13 cellular contexts compared by ENCODE assay signal in genomic region chr9:129494113-129494789, GRCh38.
DNase-seq lines count a peak whose midpoint lies in the region; ATAC-seq, FAIRE-seq and TF ChIP-seq lines count a peak whose summit lies in the region.
"Had no signal": no experiment of that assay in that cellular context is flagged by ENCODE, and none has a peak within 500 bp of the region (broad histone marks: within the 10 kb centered on the region; RNA-seq: fewer than 3 reads in every experiment).

No MANE protein-coding gene starts in this region.

- H3K27me3 ChIP-seq in GM23338 (ENCODE audit: insufficient read depth) (peaks cover 61% of the 10 kb centered on the region), HepG2 (ENCODE audit: control insufficient read depth in 1 of 2, insufficient read depth in 2 of 2, low read length in 2 of 2) (no peaks in the 10 kb centered on the region; a peak in 1 of 5 replicates), stomach (no peaks in the 10 kb centered on the region)

- peaks cover 67% of the 10 kb centered on the region for H3K27me3 Mint-ChIP-seq in GM23338 (ENCODE audit: insufficient read depth, low read depth, poor library complexity)
- no peaks in the 10 kb centered on the region for H3K27me3 Mint-ChIP-seq in activated T-helper 1 cell treated with anti-CD3 and anti-CD28 coated beads, Interleukin-12 subunit alpha, Interleukin-12 subunit beta, Interleukin-2, Interleukin-4 antibody, amounts not matched to agents 30 ng/mL and 10 ng/mL and 1 ng/mL, durations not matched to agents 14 hours and 24 hours and 36 hours (ENCODE audit: insufficient read depth)
- H3K27me3 Mint-ChIP-seq in activated naive CD8-positive, alpha-beta T cell treated with anti-CD3 and anti-CD28 coated beads, Interleukin-2, amount 50 U/mL, for 24 hours = no peaks in the 10 kb centered on the region
- H3K27me3 Mint-ChIP-seq: activated naive CD4-positive, alpha-beta T cell treated with anti-CD3 and anti-CD28 coated beads, Interleukin-2, amount 50 U/mL, for 24 hours had no signal

- TF ChIP-seq CTCF in GM23338 (conservative IDR thresholded peaks at IDR 0.05; ENCODE audit: low read depth in 2 of 2) (no peak), HepG2 (CRISPR knock-in tag; IDR thresholded peaks at IDR 0.05) (no peak), stomach (IDR thresholded peaks at IDR 0.05) (peak in 1 of 7 experiments; percentile 18)

- no peaks in the 10 kb centered on the region for H3K9me2 ChIP-seq in GM23338 (ENCODE audit: insufficient read depth)

- no peaks in the 10 kb centered on the region for H3K9me3 Mint-ChIP-seq in GM23338
- no peaks in the 10 kb centered on the region for H3K9me3 Mint-ChIP-seq in activated T-helper 1 cell treated with anti-CD3 and anti-CD28 coated beads, Interleukin-12 subunit alpha, Interleukin-12 subunit beta, Interleukin-2, Interleukin-4 antibody, amounts not matched to agents 30 ng/mL and 10 ng/mL and 1 ng/mL, durations not matched to agents 14 hours and 24 hours and 36 hours
- H3K9me3 Mint-ChIP-seq in activated naive CD8-positive, alpha-beta T cell treated with anti-CD3 and anti-CD28 coated beads, Interleukin-2, amount 50 U/mL, for 24 hours = no peaks in the 10 kb centered on the region
- H3K9me3 Mint-ChIP-seq: activated naive CD4-positive, alpha-beta T cell treated with anti-CD3 and anti-CD28 coated beads, Interleukin-2, amount 50 U/mL, for 24 hours had no signal

- no peaks in the 10 kb centered on the region for H4K20me1 ChIP-seq in GM23338 (replicated peaks; ENCODE audit: insufficient read depth)
- H4K20me1 ChIP-seq in HepG2 (ENCODE audit: insufficient read depth, low read length) = no peaks in the 10 kb centered on the region

- TF ChIP-seq RAD21 in HepG2 (CRISPR knock-in tag; IDR thresholded peaks at IDR 0.05) = no peak

- H3K36me3 ChIP-seq in GM23338 (ENCODE audit: insufficient read depth) = no peaks in the 10 kb centered on the region
- peaks cover 1 to 3% of the 10 kb centered on the region in 2 experiments; a peak in 2 of 5 replicates for H3K36me3 ChIP-seq in HepG2 (replicated peaks in 1 of 2; ENCODE audit: control insufficient read depth in 1 of 2, insufficient read depth in 2 of 2, low read length in 2 of 2)
- H3K36me3 ChIP-seq in stomach = peaks cover 0 to 5% (median 1%) of the 10 kb centered on the region in 4 donors
- H3K36me3 ChIP-seq: neutrophil had no signal

- WGBS in HepG2 (ENCODE audit: low lambda C conversion rate) = 93% methylated on average over 9 of the region's 11 CpGs
- WGBS in stomach, 5 donors = 46 to 66% (median 58%) methylated on average over 8 to 11 of the region's 11 CpGs

- H3K4me1 Mint-ChIP-seq in GM23338 = peaks cover 44% of the 10 kb centered on the region
- peaks cover 41% of the 10 kb centered on the region for H3K4me1 Mint-ChIP-seq in activated T-helper 1 cell treated with anti-CD3 and anti-CD28 coated beads, Interleukin-12 subunit alpha, Interleukin-12 subunit beta, Interleukin-2, Interleukin-4 antibody, amounts not matched to agents 30 ng/mL and 10 ng/mL and 1 ng/mL, durations not matched to agents 14 hours and 24 hours and 36 hours (ENCODE audit: low read depth)
- peaks cover 47% of the 10 kb centered on the region for H3K4me1 Mint-ChIP-seq in activated naive CD8-positive, alpha-beta T cell treated with anti-CD3 and anti-CD28 coated beads, Interleukin-2, amount 50 U/mL, for 24 hours

- H3K27ac ChIP-seq in GM23338 (ENCODE audit: low read depth) (no peak overlapping the region), HepG2 (ENCODE audit: extremely low read length, insufficient read depth, low read length) (peak overlapping the region; percentile 12), stomach (peak overlapping the region; percentile 79 to 100 (median 100))
- H3K27ac ChIP-seq: neutrophil had no signal

- H3K36me3 Mint-ChIP-seq in GM23338 (ENCODE audit: low read depth) = no peaks in the 10 kb centered on the region; the same call in 2 of the 3 replicates
- peaks cover 39% of the 10 kb centered on the region for H3K36me3 Mint-ChIP-seq in activated T-helper 1 cell treated with anti-CD3 and anti-CD28 coated beads, Interleukin-12 subunit alpha, Interleukin-12 subunit beta, Interleukin-2, Interleukin-4 antibody, amounts not matched to agents 30 ng/mL and 10 ng/mL and 1 ng/mL, durations not matched to agents 14 hours and 24 hours and 36 hours (ENCODE audit: low read depth)
- peaks cover 23% of the 10 kb centered on the region for H3K36me3 Mint-ChIP-seq in activated naive CD8-positive, alpha-beta T cell treated with anti-CD3 and anti-CD28 coated beads, Interleukin-2, amount 50 U/mL, for 24 hours (ENCODE audit: low read depth)
- H3K36me3 Mint-ChIP-seq: activated naive CD4-positive, alpha-beta T cell treated with anti-CD3 and anti-CD28 coated beads, Interleukin-2, amount 50 U/mL, for 24 hours had no signal

- peaks cover 8% of the 10 kb centered on the region; the same call in 1 of the 2 replicates for H3F3A ChIP-seq in GM23338 (replicated peaks; ENCODE audit: low read depth)

- H3K4me3 ChIP-seq in GM23338 = no peak overlapping the region
- no peak overlapping the region for H3K4me3 ChIP-seq in HepG2 (replicated peaks in 1 of 3; ENCODE audit: insufficient read depth in 1 of 3, low read depth in 2 of 3, low read length in 3 of 3)
- peak overlapping the region in 1 of 4 donors; percentile 65 for H3K4me3 ChIP-seq in stomach

- H3K4me3 Mint-ChIP-seq in GM23338 = no peak overlapping the region
- peak overlapping the region; percentile 57 for H3K4me3 Mint-ChIP-seq in activated T-helper 1 cell treated with anti-CD3 and anti-CD28 coated beads, Interleukin-12 subunit alpha, Interleukin-12 subunit beta, Interleukin-2, Interleukin-4 antibody, amounts not matched to agents 30 ng/mL and 10 ng/mL and 1 ng/mL, durations not matched to agents 14 hours and 24 hours and 36 hours
- H3K4me3 Mint-ChIP-seq in activated naive CD8-positive, alpha-beta T cell treated with anti-CD3 and anti-CD28 coated beads, Interleukin-2, amount 50 U/mL, for 24 hours = no peak overlapping the region

- H3K4me2 ChIP-seq in GM23338 = no peak overlapping the region
- H3K4me2 ChIP-seq in HepG2 (ENCODE audit: low read depth, low read length) = no peak overlapping the region; the same call in 1 of the 2 replicates

- peaks cover 18% of the 10 kb centered on the region for H3K4me1 ChIP-seq in GM23338 (ENCODE audit: insufficient read depth)
- peaks cover 93% of the 10 kb centered on the region for H3K4me1 ChIP-seq in HepG2 (ENCODE audit: insufficient read depth, low read length)
- H3K4me1 ChIP-seq in stomach = peaks cover 79 to 97% (median 93%) of the 10 kb centered on the region in 4 donors

- DNase-seq in GM23338 (ENCODE audit: low spot score) (peak; percentile 44), HepG2 (ENCODE audit: low spot score) (no peak), stomach (peak; percentile 76), DMS79 treated with DMSO at 0.1 percent for 48 hours (lab: John Stamatoyannopoulos, UW) (no peak)
- no peak for DNase-seq in activated T-helper 1 cell treated with anti-CD3 and anti-CD28 coated beads, Interleukin-12 subunit alpha, Interleukin-12 subunit beta, Interleukin-2, Interleukin-4 antibody, amounts not matched to agents 30 ng/mL and 10 ng/mL and 1 ng/mL, durations not matched to agents 14 hours and 24 hours and 36 hours (ENCODE audit: low spot score)
- DNase-seq in activated naive CD8-positive, alpha-beta T cell treated with anti-CD3 and anti-CD28 coated beads, Interleukin-2, amount 50 U/mL, for 24 hours = no peak
- DNase-seq: effector CD4-positive, alpha-beta T cell; NCI-H2081 had no signal

- H3K79me2 ChIP-seq in GM23338 (replicated peaks; ENCODE audit: insufficient read depth) = no peaks in the 10 kb centered on the region
- H3K79me2 ChIP-seq in HepG2 (ENCODE audit: insufficient read depth, low read length) = peaks cover 33% of the 10 kb centered on the region

- BruUV-seq in HepG2 (replicated peaks; lab: Mats Ljungman, UMichigan) = no TSS peak

- CTCF ChIA-PET in HepG2 (lab: Yijun Ruan, JAX; ENCODE audit: low intra/inter-chr PET ratio, low total read pairs) = no interaction called here

- no peaks in the 10 kb centered on the region for H3K9me3 ChIP-seq in HepG2 (ENCODE audit: low read length)
- no peaks in the 10 kb centered on the region for H3K9me3 ChIP-seq in stomach
- H3K9me3 ChIP-seq: neutrophil had no signal

- no peak overlapping the region for H3K27ac Mint-ChIP-seq in GM23338
- H3K27ac Mint-ChIP-seq in activated T-helper 1 cell treated with anti-CD3 and anti-CD28 coated beads, Interleukin-12 subunit alpha, Interleukin-12 subunit beta, Interleukin-2, Interleukin-4 antibody, amounts not matched to agents 30 ng/mL and 10 ng/mL and 1 ng/mL, durations not matched to agents 14 hours and 24 hours and 36 hours = no peak overlapping the region
- no peak overlapping the region for H3K27ac Mint-ChIP-seq in activated naive CD8-positive, alpha-beta T cell treated with anti-CD3 and anti-CD28 coated beads, Interleukin-2, amount 50 U/mL, for 24 hours

- FAIRE-seq in HepG2 (lab: Jason Lieb, UNC) = no peak
- FAIRE-seq: GM12891 had no signal

- POLR2A ChIA-PET in HepG2 (lab: Yijun Ruan, JAX) = interaction anchor here (0.6 to 6.4 kb wide), 12 partner anchors 8 to 354 kb away, joined by 3 to 61 read pairs (median 14); partner anchors contain the start of gene IER5L

- H3K9ac ChIP-seq in HepG2 (ENCODE audit: insufficient read depth, low read depth, low read length) = no peak overlapping the region

- intact Hi-C loops in activated T-helper 1 cell treated with anti-CD3 and anti-CD28 coated beads, Interleukin-12 subunit alpha, Interleukin-12 subunit beta, Interleukin-2, Interleukin-4 antibody, amounts not matched to agents 30 ng/mL and 10 ng/mL and 1 ng/mL, durations not matched to agents 14 hours and 24 hours and 36 hours (cut with micrococcal nuclease) = no loop called here
- intact Hi-C loops in HepG2 (cut with micrococcal nuclease; ENCODE audit: unreplicated experiment) = no loop called here
- intact Hi-C loops in stomach (cut with DNase I; ENCODE audit: low total_unique reads) = loop anchor here (10.0 kb wide), 1 partner anchor 111 kb away; no protein-coding TSS in a partner anchor

- H2AFZ ChIP-seq in GM23338 (no peak overlapping the region), HepG2 (ENCODE audit: low read length) (no peak overlapping the region)

- TF ChIP-seq EP300 in HepG2 (IDR thresholded peaks at IDR 0.05; ENCODE audit: low read depth in 2 of 2, low read length in 2 of 2) = no peak
- TF ChIP-seq EP300 in HepG2 (CRISPR knock-in tag; IDR thresholded peaks at IDR 0.05; ENCODE audit: borderline replicate concordance) = no peak
- no peak for TF ChIP-seq EP300 in stomach (IDR thresholded peaks at IDR 0.05)

- in situ Hi-C loops in HepG2 (cut with HindIII; ENCODE audit: extremely low pct_ligation_motif_present, low pct_unique_long_range_greater_than_20kb) = loop anchor here (10.0 kb wide), 1 partner anchor 121 kb away; no protein-coding TSS in a partner anchor

- TF ChIP-seq POLR2A in HepG2 (IDR thresholded peaks at IDR 0.05; ENCODE audit: insufficient read depth in 1 of 2, low read depth in 2 of 2, low read length in 2 of 2) (no peak), stomach (IDR thresholded peaks at IDR 0.05) (peak in 1 of 4 donors; percentile 9)

- ATAC-seq in GM23338 = no peak
- no peak for ATAC-seq in HepG2
- no peak for ATAC-seq in GM21723 (IDR thresholded peaks at IDR 0.05; ENCODE audit: unreplicated experiment)
- no peak for ATAC-seq in activated naive CD8-positive, alpha-beta T cell treated with anti-CD3 and anti-CD28 coated beads, Interleukin-2, amount 50 U/mL, for 24 hours
- ATAC-seq in HG02678 (IDR thresholded peaks at IDR 0.05; ENCODE audit: unreplicated experiment) = no peak

Comparison
In these comparisons a context has a peak if more than half of its experiments do, and no peak if none do; other contexts are left out.
1. DNase-seq: peak in GM23338 (single experiment) and stomach (single experiment); none in activated T-helper 1 cell treated with anti-CD3 and anti-CD28 coated beads, Interleukin-12 subunit alpha, Interleukin-12 subunit beta, Interleukin-2, Interleukin-4 antibody, amounts not matched to agents 30 ng/mL and 10 ng/mL and 1 ng/mL, durations not matched to agents 14 hours and 24 hours and 36 hours (single experiment), HepG2 (single experiment), DMS79 treated with DMSO at 0.1 percent for 48 hours (single experiment) and activated naive CD8-positive, alpha-beta T cell treated with anti-CD3 and anti-CD28 coated beads, Interleukin-2, amount 50 U/mL, for 24 hours (single experiment).